ENCODE assay signal across 1 cellular context in the genomic region with DNA sequence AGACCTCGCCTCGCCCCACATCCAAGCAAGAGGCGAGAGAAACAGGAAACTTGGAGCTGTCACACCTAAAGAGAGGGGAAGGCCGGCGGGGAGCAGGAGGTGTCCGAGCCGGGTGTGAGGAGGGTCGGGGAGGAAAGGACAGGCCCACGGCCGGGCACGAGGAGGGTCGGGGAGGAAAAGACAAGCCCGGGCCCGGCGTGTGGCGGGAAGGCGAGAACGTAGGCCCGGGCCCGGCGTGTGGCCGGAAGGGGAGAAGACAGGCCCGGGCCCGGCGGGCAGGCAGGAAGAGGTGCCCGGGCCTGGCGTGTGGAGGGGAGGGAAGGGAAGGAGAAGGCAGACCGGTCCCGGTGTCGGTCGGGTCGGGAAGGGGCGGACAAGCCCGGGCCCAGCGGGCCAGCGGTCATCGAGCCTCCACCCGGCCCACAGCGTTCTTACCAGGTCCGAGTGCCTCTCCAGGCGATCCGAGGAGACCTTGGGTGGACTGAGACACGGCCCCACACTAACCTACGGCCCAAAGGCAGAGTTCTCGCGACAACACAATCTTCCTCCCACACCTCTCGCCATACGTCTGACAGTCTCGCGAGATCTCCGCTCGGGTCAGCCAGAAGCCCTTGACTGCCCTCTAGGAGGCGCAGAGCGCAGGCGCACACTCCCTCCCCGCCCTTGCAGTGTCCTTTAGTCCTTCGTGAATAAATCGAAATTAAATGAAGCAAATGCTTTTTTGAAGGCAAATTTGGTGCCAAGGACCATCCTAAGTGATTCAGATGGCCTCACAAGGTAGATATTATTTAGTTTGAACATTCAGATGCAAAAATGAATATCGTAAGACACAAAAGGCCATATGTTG.
A peak's percentile ranks its signal among the peaks of the same experiment; 100 is the strongest.
TF ChIP-seq lines count a peak whose summit lies in the region.

Gene NCOA4 (minus strand): TSS at position 533 of the 847 bp plus-strand sequence. CDS start 13,943 bp downstream, outside the sequence.

TF ChIP-seq in GM12878, 131 proteins besides CTCF, POLR2A, EP300 and RAD21 (continued from another document and continues in another):
- TF ChIP-seq, protein P1, sequence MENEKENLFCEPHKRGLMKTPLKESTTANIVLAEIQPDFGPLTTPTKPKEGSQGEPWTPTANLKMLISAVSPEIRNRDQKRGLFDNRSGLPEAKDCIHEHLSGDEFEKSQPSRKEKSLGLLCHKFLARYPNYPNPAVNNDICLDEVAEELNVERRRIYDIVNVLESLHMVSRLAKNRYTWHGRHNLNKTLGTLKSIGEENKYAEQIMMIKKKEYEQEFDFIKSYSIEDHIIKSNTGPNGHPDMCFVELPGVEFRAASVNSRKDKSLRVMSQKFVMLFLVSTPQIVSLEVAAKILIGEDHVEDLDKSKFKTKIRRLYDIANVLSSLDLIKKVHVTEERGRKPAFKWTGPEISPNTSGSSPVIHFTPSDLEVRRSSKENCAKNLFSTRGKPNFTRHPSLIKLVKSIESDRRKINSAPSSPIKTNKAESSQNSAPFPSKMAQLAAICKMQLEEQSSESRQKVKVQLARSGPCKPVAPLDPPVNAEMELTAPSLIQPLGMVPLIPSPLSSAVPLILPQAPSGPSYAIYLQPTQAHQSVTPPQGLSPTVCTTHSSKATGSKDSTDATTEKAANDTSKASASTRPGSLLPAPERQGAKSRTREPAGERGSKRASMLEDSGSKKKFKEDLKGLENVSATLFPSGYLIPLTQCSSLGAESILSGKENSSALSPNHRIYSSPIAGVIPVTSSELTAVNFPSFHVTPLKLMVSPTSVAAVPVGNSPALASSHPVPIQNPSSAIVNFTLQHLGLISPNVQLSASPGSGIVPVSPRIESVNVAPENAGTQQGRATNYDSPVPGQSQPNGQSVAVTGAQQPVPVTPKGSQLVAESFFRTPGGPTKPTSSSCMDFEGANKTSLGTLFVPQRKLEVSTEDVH (IDR thresholded peaks at IDR 0.05; ENCODE audit: low read depth, partially characterized antibody), result no peak
- no peak for TF ChIP-seq MTA3 (IDR thresholded peaks at IDR 0.05; ENCODE audit: borderline replicate concordance, low read length)
- TF ChIP-seq, protein P2, sequence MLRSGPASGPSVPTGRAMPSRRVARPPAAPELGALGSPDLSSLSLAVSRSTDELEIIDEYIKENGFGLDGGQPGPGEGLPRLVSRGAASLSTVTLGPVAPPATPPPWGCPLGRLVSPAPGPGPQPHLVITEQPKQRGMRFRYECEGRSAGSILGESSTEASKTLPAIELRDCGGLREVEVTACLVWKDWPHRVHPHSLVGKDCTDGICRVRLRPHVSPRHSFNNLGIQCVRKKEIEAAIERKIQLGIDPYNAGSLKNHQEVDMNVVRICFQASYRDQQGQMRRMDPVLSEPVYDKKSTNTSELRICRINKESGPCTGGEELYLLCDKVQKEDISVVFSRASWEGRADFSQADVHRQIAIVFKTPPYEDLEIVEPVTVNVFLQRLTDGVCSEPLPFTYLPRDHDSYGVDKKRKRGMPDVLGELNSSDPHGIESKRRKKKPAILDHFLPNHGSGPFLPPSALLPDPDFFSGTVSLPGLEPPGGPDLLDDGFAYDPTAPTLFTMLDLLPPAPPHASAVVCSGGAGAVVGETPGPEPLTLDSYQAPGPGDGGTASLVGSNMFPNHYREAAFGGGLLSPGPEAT (IDR thresholded peaks at IDR 0.05; ENCODE audit: low read depth), result 0 out of 2 replicates have a peak, but pooled peaks have one; percentile 49
- TF ChIP-seq, protein P3, sequence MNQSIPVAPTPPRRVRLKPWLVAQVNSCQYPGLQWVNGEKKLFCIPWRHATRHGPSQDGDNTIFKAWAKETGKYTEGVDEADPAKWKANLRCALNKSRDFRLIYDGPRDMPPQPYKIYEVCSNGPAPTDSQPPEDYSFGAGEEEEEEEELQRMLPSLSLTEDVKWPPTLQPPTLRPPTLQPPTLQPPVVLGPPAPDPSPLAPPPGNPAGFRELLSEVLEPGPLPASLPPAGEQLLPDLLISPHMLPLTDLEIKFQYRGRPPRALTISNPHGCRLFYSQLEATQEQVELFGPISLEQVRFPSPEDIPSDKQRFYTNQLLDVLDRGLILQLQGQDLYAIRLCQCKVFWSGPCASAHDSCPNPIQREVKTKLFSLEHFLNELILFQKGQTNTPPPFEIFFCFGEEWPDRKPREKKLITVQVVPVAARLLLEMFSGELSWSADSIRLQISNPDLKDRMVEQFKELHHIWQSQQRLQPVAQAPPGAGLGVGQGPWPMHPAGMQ (IDR thresholded peaks at IDR 0.05; ENCODE audit: borderline replicate concordance), result peak; percentile 94
- TF ChIP-seq NBN (IDR thresholded peaks at IDR 0.05), result no peak
- TF ChIP-seq BRCA1 (IDR thresholded peaks at IDR 0.05; ENCODE audit: low read depth, low read length), result peak; percentile 97
- no peak for TF ChIP-seq ESRRA (IDR thresholded peaks at IDR 0.05; ENCODE audit: low read length)
- TF ChIP-seq KDM1A (IDR thresholded peaks at IDR 0.05; ENCODE audit: borderline replicate concordance), result no peak
- peak; percentile 81; the same call in 1 of the 2 replicates for TF ChIP-seq MXI1 (IDR thresholded peaks at IDR 0.05; ENCODE audit: low read depth, low read length)
- TF ChIP-seq ZNF274 (IDR thresholded peaks at IDR 0.05; ENCODE audit: insufficient read depth, insufficient read length), result no peak
- TF ChIP-seq POLR2AphosphoS5 (IDR thresholded peaks at IDR 0.05; ENCODE audit: low read length), result peak; percentile 97
- TF ChIP-seq TAF1 (IDR thresholded peaks at IDR 0.05; ENCODE audit: borderline replicate concordance, low read depth, low read length), result peak; percentile 83
- TF ChIP-seq TARDBP (IDR thresholded peaks at IDR 0.05; ENCODE audit: borderline replicate concordance), result no peak
- peak; percentile 67 for TF ChIP-seq SMAD5 (IDR thresholded peaks at IDR 0.05; ENCODE audit: low read depth)
- no peak for TF ChIP-seq SREBF1 (IDR thresholded peaks at IDR 0.05; ENCODE audit: low read length)
- 0 out of 2 replicates have a peak, but pooled peaks have one; percentile 54 for TF ChIP-seq PML (IDR thresholded peaks at IDR 0.05; ENCODE audit: low read length)
- no peak for TF ChIP-seq ATF2 (IDR thresholded peaks at IDR 0.05; ENCODE audit: low read length)
- TF ChIP-seq HSF1 (IDR thresholded peaks at IDR 0.05; ENCODE audit: low read depth, low read length), result no peak
- TF ChIP-seq POU2F2 (IDR thresholded peaks at IDR 0.05; ENCODE audit: borderline replicate concordance, low read depth, low read length), result peak; percentile 72; the same call in 2 of the 3 replicates
- TF ChIP-seq RCOR1 (conservative IDR thresholded peaks at IDR 0.05; ENCODE audit: low read depth, low read length), result peak; percentile 99
- peak; percentile 100 for TF ChIP-seq CHD2 (IDR thresholded peaks at IDR 0.05; ENCODE audit: borderline replicate concordance, low read depth, low read length)
- TF ChIP-seq GATAD2B (conservative IDR thresholded peaks at IDR 0.05; ENCODE audit: low read depth), result peak; percentile 37
- TF ChIP-seq IRF4 (IDR thresholded peaks at IDR 0.05; ENCODE audit: low read depth, low read length), result no peak
- TF ChIP-seq, protein P4, sequence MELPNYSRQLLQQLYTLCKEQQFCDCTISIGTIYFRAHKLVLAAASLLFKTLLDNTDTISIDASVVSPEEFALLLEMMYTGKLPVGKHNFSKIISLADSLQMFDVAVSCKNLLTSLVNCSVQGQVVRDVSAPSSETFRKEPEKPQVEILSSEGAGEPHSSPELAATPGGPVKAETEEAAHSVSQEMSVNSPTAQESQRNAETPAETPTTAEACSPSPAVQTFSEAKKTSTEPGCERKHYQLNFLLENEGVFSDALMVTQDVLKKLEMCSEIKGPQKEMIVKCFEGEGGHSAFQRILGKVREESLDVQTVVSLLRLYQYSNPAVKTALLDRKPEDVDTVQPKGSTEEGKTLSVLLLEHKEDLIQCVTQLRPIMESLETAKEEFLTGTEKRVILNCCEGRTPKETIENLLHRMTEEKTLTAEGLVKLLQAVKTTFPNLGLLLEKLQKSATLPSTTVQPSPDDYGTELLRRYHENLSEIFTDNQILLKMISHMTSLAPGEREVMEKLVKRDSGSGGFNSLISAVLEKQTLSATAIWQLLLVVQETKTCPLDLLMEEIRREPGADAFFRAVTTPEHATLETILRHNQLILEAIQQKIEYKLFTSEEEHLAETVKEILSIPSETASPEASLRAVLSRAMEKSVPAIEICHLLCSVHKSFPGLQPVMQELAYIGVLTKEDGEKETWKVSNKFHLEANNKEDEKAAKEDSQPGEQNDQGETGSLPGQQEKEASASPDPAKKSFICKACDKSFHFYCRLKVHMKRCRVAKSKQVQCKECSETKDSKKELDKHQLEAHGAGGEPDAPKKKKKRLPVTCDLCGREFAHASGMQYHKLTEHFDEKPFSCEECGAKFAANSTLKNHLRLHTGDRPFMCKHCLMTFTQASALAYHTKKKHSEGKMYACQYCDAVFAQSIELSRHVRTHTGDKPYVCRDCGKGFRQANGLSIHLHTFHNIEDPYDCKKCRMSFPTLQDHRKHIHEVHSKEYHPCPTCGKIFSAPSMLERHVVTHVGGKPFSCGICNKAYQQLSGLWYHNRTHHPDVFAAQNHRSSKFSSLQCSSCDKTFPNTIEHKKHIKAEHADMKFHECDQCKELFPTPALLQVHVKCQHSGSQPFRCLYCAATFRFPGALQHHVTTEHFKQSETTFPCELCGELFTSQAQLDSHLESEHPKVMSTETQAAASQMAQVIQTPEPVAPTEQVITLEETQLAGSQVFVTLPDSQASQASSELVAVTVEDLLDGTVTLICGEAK (IDR thresholded peaks at IDR 0.05; ENCODE audit: borderline replicate concordance), result peak; percentile 52
- TF ChIP-seq DPF2 (IDR thresholded peaks at IDR 0.05), result 0 out of 2 replicates have a peak, but pooled peaks have one; percentile 56
- TF ChIP-seq TCF12 (IDR thresholded peaks at IDR 0.05; ENCODE audit: low read depth, low read length), result 0 out of 2 replicates have a peak, but pooled peaks have one; percentile 28
- TF ChIP-seq FOXM1 (IDR thresholded peaks at IDR 0.05; ENCODE audit: low read depth, low read length), result no peak
- TF ChIP-seq, protein P5, sequence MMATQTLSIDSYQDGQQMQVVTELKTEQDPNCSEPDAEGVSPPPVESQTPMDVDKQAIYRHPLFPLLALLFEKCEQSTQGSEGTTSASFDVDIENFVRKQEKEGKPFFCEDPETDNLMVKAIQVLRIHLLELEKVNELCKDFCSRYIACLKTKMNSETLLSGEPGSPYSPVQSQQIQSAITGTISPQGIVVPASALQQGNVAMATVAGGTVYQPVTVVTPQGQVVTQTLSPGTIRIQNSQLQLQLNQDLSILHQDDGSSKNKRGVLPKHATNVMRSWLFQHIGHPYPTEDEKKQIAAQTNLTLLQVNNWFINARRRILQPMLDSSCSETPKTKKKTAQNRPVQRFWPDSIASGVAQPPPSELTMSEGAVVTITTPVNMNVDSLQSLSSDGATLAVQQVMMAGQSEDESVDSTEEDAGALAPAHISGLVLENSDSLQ (IDR thresholded peaks at IDR 0.05), result peak; percentile 75
- TF ChIP-seq HDGF (IDR thresholded peaks at IDR 0.05), result no peak; the same call in 1 of the 2 replicates
- TF ChIP-seq ZNF384 (IDR thresholded peaks at IDR 0.05; ENCODE audit: borderline replicate concordance, low read depth, low read length), result no peak
- peak; percentile 74; the same call in 1 of the 2 replicates for TF ChIP-seq ZNF687 (IDR thresholded peaks at IDR 0.05)
- TF ChIP-seq CREM (IDR thresholded peaks at IDR 0.05; ENCODE audit: low read depth), result no peak
- no peak for TF ChIP-seq RFX5 (IDR thresholded peaks at IDR 0.05; ENCODE audit: low read depth, low read length)
- TF ChIP-seq IKZF1 (conservative IDR thresholded peaks at IDR 0.05), result peak; percentile 62
- TF ChIP-seq CBFB (IDR thresholded peaks at IDR 0.05; ENCODE audit: low read depth), result peak; percentile 98
- TF ChIP-seq NRF1 (conservative IDR thresholded peaks at IDR 0.05; ENCODE audit: low read depth, low read length), result peak; percentile 56
- TF ChIP-seq NR2C1 (IDR thresholded peaks at IDR 0.05), result peak; percentile 69
